In genomic region chr3:19934098-19934566, GRCh38 we compare ENCODE assay signal across 8 cellular contexts. TPM values are rescaled to one million over a fixed set of nuclear protein-coding genes. Genes with fewer than 3 reads are reported as not detected.
DNase-seq lines count a peak whose midpoint lies in the region; ATAC-seq and TF ChIP-seq lines count a peak whose summit lies in the region.

TSS of gene EFHB (minus strand) at chr3:19934217. CDS start at chr3:19934018, 199 bp downstream.

- 37 to 39% methylated on average over 5 of the region's 5 CpGs for WGBS in esophagus squamous epithelium, 2 donors

- H3K36me3 ChIP-seq in esophagus squamous epithelium = no peaks in the 10 kb centered on the region

- peaks cover 0 to 8% (median 0%) of the 10 kb centered on the region in 4 donors for H3K27me3 ChIP-seq in esophagus squamous epithelium
- peaks cover 0 to 7% (median 0%) of the 10 kb centered on the region in 45 donors for H3K27me3 ChIP-seq in dorsolateral prefrontal cortex

- DNase-seq in COLO668 (lab: John Stamatoyannopoulos, UW; ENCODE audit: unreplicated experiment) (peak; percentile 51), HT1080 (ENCODE audit: low read depth) (peak; percentile 17), esophagus squamous epithelium (lab: John Stamatoyannopoulos, UW) (no peak), dorsolateral prefrontal cortex (no peak)

- TF ChIP-seq CTCF in esophagus squamous epithelium (IDR thresholded peaks at IDR 0.05) (no peak), dorsolateral prefrontal cortex (IDR thresholded peaks at IDR 0.05 in 54 of 56, conservative IDR thresholded peaks at IDR 0.05 in 2 of 56; ENCODE audit: low read depth in 1 of 56, partially characterized antibody in 56 of 56) (no peak)

- no peaks in the 10 kb centered on the region for H3K4me1 ChIP-seq in esophagus squamous epithelium

- intact Hi-C loops in esophagus squamous epithelium (cut with DNase I) (no loop called here), dorsolateral prefrontal cortex (cut with DNase I) (no loop called here)

- peak; percentile 85 for ATAC-seq in SK-N-SH treated with all-trans-retinoic acid at 6 μM for 48 hours
- no peak for ATAC-seq in HG03442 (IDR thresholded peaks at IDR 0.05; ENCODE audit: unreplicated experiment)
- ATAC-seq in GM19455 (IDR thresholded peaks at IDR 0.05; ENCODE audit: unreplicated experiment) = no peak

- TF ChIP-seq POLR2A in esophagus squamous epithelium (IDR thresholded peaks at IDR 0.05) = no peak

- H3K9me3 ChIP-seq in iPS-18c (ENCODE audit: control insufficient read depth, insufficient read depth, low read length) (no peaks in the 10 kb centered on the region), esophagus squamous epithelium (no peaks in the 10 kb centered on the region)

- H3K4me3 ChIP-seq in iPS-18c (ENCODE audit: insufficient read depth, low read depth, low read length) (peak within 1 kb of the TSS; percentile 39), esophagus squamous epithelium (no peak within 1 kb of the TSS), dorsolateral prefrontal cortex (no peak within 1 kb of the TSS)

- H3K27ac ChIP-seq in esophagus squamous epithelium = no peak within 1 kb of the TSS
- no peak within 1 kb of the TSS for H3K27ac ChIP-seq in dorsolateral prefrontal cortex

TF ChIP-seq in SK-N-SH treated with all-trans-retinoic acid at 6 μM for 48 hours, 23 proteins besides CTCF, POLR2A, EP300 and RAD21:
- no peak for TF ChIP-seq TSHZ2 (CRISPR knock-in tag; IDR thresholded peaks at IDR 0.05)
- no peak for TF ChIP-seq SNAI2 (CRISPR knock-in tag; IDR thresholded peaks at IDR 0.05)
- no peak for TF ChIP-seq ISL1 (CRISPR knock-in tag; IDR thresholded peaks at IDR 0.05)
- no peak for TF ChIP-seq PPARA (CRISPR knock-in tag; IDR thresholded peaks at IDR 0.05; ENCODE audit: borderline replicate concordance)
- no peak for TF ChIP-seq OSR1 (CRISPR knock-in tag; IDR thresholded peaks at IDR 0.05)
- no peak for TF ChIP-seq BACH2 (CRISPR knock-in tag; IDR thresholded peaks at IDR 0.05; ENCODE audit: borderline replicate concordance)
- TF ChIP-seq ZFP30 (CRISPR knock-in tag; IDR thresholded peaks at IDR 0.05) = no peak
- TF ChIP-seq PATZ1 (CRISPR knock-in tag; IDR thresholded peaks at IDR 0.05; ENCODE audit: borderline replicate concordance) = no peak
- no peak for TF ChIP-seq CSRNP3 (CRISPR knock-in tag; IDR thresholded peaks at IDR 0.05)
- TF ChIP-seq ZFP3 (CRISPR knock-in tag; IDR thresholded peaks at IDR 0.05) = no peak
- no peak for TF ChIP-seq ZNF8 (CRISPR knock-in tag; IDR thresholded peaks at IDR 0.05)
- no peak for TF ChIP-seq ZNF70 (CRISPR knock-in tag; IDR thresholded peaks at IDR 0.05)

RNA-seq across cellular contexts. Expression of gene EFHB, which starts in this region (rescaled TPM):
- total RNA-seq in HT1080 (2014; rRNA removed; shearing (Covaris generic)) = 1.8 TPM in 1 of 2 replicates, not detected in the other
- 1.1 TPM in 1 of 2 replicates, not detected in the other for polyA plus RNA-seq in HT1080 (2015; cell fraction: cytosol; rRNA removed)
- 3.3 TPM in 1 of 2 replicates, not detected in the other for polyA plus RNA-seq in HT1080 (2015; cell fraction: nucleus; rRNA removed)
- under 1 TPM in 2 of 4 donors, not detected in 2; 0.67 to 0.76 TPM for total RNA-seq in esophagus squamous epithelium
- total RNA-seq in dorsolateral prefrontal cortex = 10 to 100 TPM in 1 of 120 experiments, 1 to 10 TPM in 102, under 1 TPM in 14, not detected in 3; 0.22 to 11.2 (median 3.1) TPM

Comparison
In these comparisons a context has a peak if more than half of its experiments do, and no peak if none do; other contexts are left out.
1. DNase-seq: peak in COLO668 (single experiment) and HT1080 (single experiment); none in esophagus squamous epithelium (single experiment) and dorsolateral prefrontal cortex (0 of 10).